ENCODE assay signal across 1 cellular context in the genomic region with DNA sequence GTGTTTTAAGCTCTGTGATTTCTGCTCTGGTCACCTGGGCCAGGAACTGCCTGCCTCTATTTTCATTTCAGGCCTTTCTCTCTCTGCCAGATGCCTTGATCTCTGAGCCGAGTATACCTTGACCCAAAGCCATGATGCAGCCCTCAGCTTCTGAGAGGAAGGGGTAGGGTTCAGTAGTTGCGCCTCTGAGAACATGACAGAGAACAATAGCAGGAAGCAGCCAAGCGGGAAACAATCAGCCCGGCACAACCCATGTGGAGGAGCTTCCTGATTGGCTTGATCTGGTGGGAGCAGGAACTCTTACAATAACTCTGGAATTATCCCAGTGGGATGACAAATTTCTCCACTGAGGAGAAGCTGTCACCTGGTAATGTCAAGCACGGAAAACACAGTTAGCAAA.
TF ChIP-seq lines count a peak whose summit lies in the region.

No MANE protein-coding gene starts in this region.

TF ChIP-seq in GM12878, 131 proteins besides CTCF, POLR2A, EP300 and RAD21 (continued from another document):
- TF ChIP-seq MTA3 (IDR thresholded peaks at IDR 0.05; ENCODE audit: borderline replicate concordance, low read length) (0 out of 2 replicates have a peak, but pooled peaks have one; percentile 63), MEF2A (IDR thresholded peaks at IDR 0.05; ENCODE audit: insufficient read depth, low read depth, low read length) (peak; percentile 60; the same call in 1 of the 2 replicates), FOXM1 (IDR thresholded peaks at IDR 0.05; ENCODE audit: low read depth, low read length) (0 out of 2 replicates have a peak, but pooled peaks have one; percentile 24), RELA (IDR thresholded peaks at IDR 0.05; ENCODE audit: borderline replicate concordance, partially characterized antibody) (no peak), ZNF384 (IDR thresholded peaks at IDR 0.05; ENCODE audit: borderline replicate concordance, low read depth, low read length) (no peak), EED (IDR thresholded peaks at IDR 0.05; ENCODE audit: low read depth) (peak; percentile 95), IKZF1 (conservative IDR thresholded peaks at IDR 0.05) (peak; percentile 78), SPI1 (IDR thresholded peaks at IDR 0.05; ENCODE audit: borderline replicate concordance, insufficient read depth, low read depth, low read length) (peak; percentile 41; the same call in 1 of the 2 replicates), NFIC (IDR thresholded peaks at IDR 0.05; ENCODE audit: low read depth, low read length) (peak; percentile 76), RUNX3 (IDR thresholded peaks at IDR 0.05; ENCODE audit: low read length) (peak; percentile 59), ETV6 (conservative IDR thresholded peaks at IDR 0.05 in 1 of 2, IDR thresholded peaks at IDR 0.05 in 1 of 2; ENCODE audit: borderline replicate concordance in 1 of 2, low read depth in 1 of 2) (peak in 1 of 2 experiments; percentile 76; a peak in 2 of 4 replicates), TCF7 (IDR thresholded peaks at IDR 0.05; ENCODE audit: borderline replicate concordance) (peak; percentile 84), RFX5 (IDR thresholded peaks at IDR 0.05; ENCODE audit: low read depth, low read length) (0 out of 2 replicates have a peak, but pooled peaks have one; percentile 28), CBX5 (IDR thresholded peaks at IDR 0.05; ENCODE audit: low read depth) (0 out of 2 replicates have a peak, but pooled peaks have one; percentile 36), IKZF2 (IDR thresholded peaks at IDR 0.05) (peak; percentile 48 to 69; a peak in 3 of 4 replicates), PAX5 (IDR thresholded peaks at IDR 0.05; ENCODE audit: borderline replicate concordance, low read depth, low read length) (peak; percentile 85), YY1 (IDR thresholded peaks at IDR 0.05; ENCODE audit: low read depth, low read length) (0 out of 2 replicates have a peak, but pooled peaks have one; percentile 37)
- TF ChIP-seq, protein P1, sequence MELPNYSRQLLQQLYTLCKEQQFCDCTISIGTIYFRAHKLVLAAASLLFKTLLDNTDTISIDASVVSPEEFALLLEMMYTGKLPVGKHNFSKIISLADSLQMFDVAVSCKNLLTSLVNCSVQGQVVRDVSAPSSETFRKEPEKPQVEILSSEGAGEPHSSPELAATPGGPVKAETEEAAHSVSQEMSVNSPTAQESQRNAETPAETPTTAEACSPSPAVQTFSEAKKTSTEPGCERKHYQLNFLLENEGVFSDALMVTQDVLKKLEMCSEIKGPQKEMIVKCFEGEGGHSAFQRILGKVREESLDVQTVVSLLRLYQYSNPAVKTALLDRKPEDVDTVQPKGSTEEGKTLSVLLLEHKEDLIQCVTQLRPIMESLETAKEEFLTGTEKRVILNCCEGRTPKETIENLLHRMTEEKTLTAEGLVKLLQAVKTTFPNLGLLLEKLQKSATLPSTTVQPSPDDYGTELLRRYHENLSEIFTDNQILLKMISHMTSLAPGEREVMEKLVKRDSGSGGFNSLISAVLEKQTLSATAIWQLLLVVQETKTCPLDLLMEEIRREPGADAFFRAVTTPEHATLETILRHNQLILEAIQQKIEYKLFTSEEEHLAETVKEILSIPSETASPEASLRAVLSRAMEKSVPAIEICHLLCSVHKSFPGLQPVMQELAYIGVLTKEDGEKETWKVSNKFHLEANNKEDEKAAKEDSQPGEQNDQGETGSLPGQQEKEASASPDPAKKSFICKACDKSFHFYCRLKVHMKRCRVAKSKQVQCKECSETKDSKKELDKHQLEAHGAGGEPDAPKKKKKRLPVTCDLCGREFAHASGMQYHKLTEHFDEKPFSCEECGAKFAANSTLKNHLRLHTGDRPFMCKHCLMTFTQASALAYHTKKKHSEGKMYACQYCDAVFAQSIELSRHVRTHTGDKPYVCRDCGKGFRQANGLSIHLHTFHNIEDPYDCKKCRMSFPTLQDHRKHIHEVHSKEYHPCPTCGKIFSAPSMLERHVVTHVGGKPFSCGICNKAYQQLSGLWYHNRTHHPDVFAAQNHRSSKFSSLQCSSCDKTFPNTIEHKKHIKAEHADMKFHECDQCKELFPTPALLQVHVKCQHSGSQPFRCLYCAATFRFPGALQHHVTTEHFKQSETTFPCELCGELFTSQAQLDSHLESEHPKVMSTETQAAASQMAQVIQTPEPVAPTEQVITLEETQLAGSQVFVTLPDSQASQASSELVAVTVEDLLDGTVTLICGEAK (IDR thresholded peaks at IDR 0.05; ENCODE audit: borderline replicate concordance): peak; percentile 31; the same call in 1 of the 2 replicates
- TF ChIP-seq, protein P2, sequence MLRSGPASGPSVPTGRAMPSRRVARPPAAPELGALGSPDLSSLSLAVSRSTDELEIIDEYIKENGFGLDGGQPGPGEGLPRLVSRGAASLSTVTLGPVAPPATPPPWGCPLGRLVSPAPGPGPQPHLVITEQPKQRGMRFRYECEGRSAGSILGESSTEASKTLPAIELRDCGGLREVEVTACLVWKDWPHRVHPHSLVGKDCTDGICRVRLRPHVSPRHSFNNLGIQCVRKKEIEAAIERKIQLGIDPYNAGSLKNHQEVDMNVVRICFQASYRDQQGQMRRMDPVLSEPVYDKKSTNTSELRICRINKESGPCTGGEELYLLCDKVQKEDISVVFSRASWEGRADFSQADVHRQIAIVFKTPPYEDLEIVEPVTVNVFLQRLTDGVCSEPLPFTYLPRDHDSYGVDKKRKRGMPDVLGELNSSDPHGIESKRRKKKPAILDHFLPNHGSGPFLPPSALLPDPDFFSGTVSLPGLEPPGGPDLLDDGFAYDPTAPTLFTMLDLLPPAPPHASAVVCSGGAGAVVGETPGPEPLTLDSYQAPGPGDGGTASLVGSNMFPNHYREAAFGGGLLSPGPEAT (IDR thresholded peaks at IDR 0.05; ENCODE audit: low read depth): peak; percentile 36; the same call in 1 of the 2 replicates
- TF ChIP-seq, protein P3, sequence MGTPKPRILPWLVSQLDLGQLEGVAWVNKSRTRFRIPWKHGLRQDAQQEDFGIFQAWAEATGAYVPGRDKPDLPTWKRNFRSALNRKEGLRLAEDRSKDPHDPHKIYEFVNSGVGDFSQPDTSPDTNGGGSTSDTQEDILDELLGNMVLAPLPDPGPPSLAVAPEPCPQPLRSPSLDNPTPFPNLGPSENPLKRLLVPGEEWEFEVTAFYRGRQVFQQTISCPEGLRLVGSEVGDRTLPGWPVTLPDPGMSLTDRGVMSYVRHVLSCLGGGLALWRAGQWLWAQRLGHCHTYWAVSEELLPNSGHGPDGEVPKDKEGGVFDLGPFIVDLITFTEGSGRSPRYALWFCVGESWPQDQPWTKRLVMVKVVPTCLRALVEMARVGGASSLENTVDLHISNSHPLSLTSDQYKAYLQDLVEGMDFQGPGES (IDR thresholded peaks at IDR 0.05): no peak
- TF ChIP-seq, protein P4, sequence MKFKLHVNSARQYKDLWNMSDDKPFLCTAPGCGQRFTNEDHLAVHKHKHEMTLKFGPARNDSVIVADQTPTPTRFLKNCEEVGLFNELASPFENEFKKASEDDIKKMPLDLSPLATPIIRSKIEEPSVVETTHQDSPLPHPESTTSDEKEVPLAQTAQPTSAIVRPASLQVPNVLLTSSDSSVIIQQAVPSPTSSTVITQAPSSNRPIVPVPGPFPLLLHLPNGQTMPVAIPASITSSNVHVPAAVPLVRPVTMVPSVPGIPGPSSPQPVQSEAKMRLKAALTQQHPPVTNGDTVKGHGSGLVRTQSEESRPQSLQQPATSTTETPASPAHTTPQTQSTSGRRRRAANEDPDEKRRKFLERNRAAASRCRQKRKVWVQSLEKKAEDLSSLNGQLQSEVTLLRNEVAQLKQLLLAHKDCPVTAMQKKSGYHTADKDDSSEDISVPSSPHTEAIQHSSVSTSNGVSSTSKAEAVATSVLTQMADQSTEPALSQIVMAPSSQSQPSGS (IDR thresholded peaks at IDR 0.05; ENCODE audit: low read length): 0 out of 2 replicates have a peak, but pooled peaks have one; percentile 70
